8 cellular contexts compared by ENCODE assay signal in genomic region chr5:36744041-36744677, GRCh38.
DNase-seq lines count a peak whose midpoint lies in the region; ATAC-seq and TF ChIP-seq lines count a peak whose summit lies in the region.

No MANE protein-coding gene starts in this region.

- peak overlapping the region; percentile 47 for H3K4me3 ChIP-seq in HL-60 (replicated peaks; ENCODE audit: insufficient read depth, low read length)
- H3K4me3 ChIP-seq in liver (ENCODE audit: low read depth in 1 of 3, low read length in 3 of 3): peak overlapping the region; percentile 37 to 73 (median 61)
- H3K4me3 ChIP-seq in urinary bladder (ENCODE audit: low read depth, low read length): peak overlapping the region; percentile 46

- no peaks in the 10 kb centered on the region for H3K9me3 ChIP-seq in liver (ENCODE audit: control insufficient read depth in 4 of 4, low read length in 3 of 4)

- H3K36me3 ChIP-seq in liver (ENCODE audit: control insufficient read depth in 4 of 4, insufficient read depth in 3 of 4, low read depth in 1 of 4, low read length in 3 of 4) (no peaks in the 10 kb centered on the region), urinary bladder (ENCODE audit: insufficient read depth) (no peaks in the 10 kb centered on the region)

- H3K4me1 ChIP-seq in liver (ENCODE audit: control insufficient read depth in 4 of 4, insufficient read depth in 4 of 4, low read length in 3 of 4) (peaks cover 3 to 20% (median 13%) of the 10 kb centered on the region in 4 donors), urinary bladder (ENCODE audit: insufficient read depth) (no peaks in the 10 kb centered on the region)

- peaks cover 12% of the 10 kb centered on the region for H3K4me1 Mint-ChIP-seq in activated T-cell treated with anti-CD3 and anti-CD28 coated beads, Interleukin-2, amount 50 U/mL, for 4 hours (ENCODE audit: low read depth)
- peaks cover 14% of the 10 kb centered on the region for H3K4me1 Mint-ChIP-seq in activated naive CD8-positive, alpha-beta T cell treated with anti-CD3 and anti-CD28 coated beads, Interleukin-2, amount 10 ng/mL, durations not matched to agents 7 days and 5 days

- POLR2A ChIA-PET in activated naive CD8-positive, alpha-beta T cell treated with anti-CD3 and anti-CD28 coated beads, Interleukin-2, amount 10 ng/mL, durations not matched to agents 7 days and 5 days (lab: Charles Lee): interaction anchor here (1.5 kb wide), 1 partner anchor 133 kb away, joined by 3 read pairs; the partner anchor contains the start of gene NIPBL

- TF ChIP-seq CTCF in HL-60 (IDR thresholded peaks at IDR 0.05; ENCODE audit: insufficient read depth, low read length): no peak
- no peak for TF ChIP-seq CTCF in liver (IDR thresholded peaks at IDR 0.05; ENCODE audit: low read depth, low read length, missing input control)

- TF ChIP-seq RAD21 in liver (IDR thresholded peaks at IDR 0.05): no peak

- no peaks in the 10 kb centered on the region for H3K9me3 Mint-ChIP-seq in activated T-cell treated with anti-CD3 and anti-CD28 coated beads, Interleukin-2, amount 50 U/mL, for 4 hours
- peaks cover 1% of the 10 kb centered on the region for H3K9me3 Mint-ChIP-seq in activated naive CD8-positive, alpha-beta T cell treated with anti-CD3 and anti-CD28 coated beads, Interleukin-2, amount 10 ng/mL, durations not matched to agents 7 days and 5 days

- 11% methylated on average over 18 of the region's 18 CpGs for WGBS in liver
- WGBS in urinary bladder: 6% methylated on average over 18 of the region's 18 CpGs

- H3K9ac ChIP-seq in liver (ENCODE audit: low read depth in 1 of 2, low read length in 2 of 2): no peak overlapping the region

- H3K27me3 Mint-ChIP-seq in activated T-cell treated with anti-CD3 and anti-CD28 coated beads, Interleukin-2, amount 50 U/mL, for 4 hours (ENCODE audit: low read depth): peaks cover 41% of the 10 kb centered on the region
- peaks cover 42% of the 10 kb centered on the region for H3K27me3 Mint-ChIP-seq in activated naive CD8-positive, alpha-beta T cell treated with anti-CD3 and anti-CD28 coated beads, Interleukin-2, amount 10 ng/mL, durations not matched to agents 7 days and 5 days

- H3K36me3 Mint-ChIP-seq in activated T-cell treated with anti-CD3 and anti-CD28 coated beads, Interleukin-2, amount 50 U/mL, for 4 hours (ENCODE audit: insufficient read depth): no peaks in the 10 kb centered on the region
- H3K36me3 Mint-ChIP-seq in activated naive CD8-positive, alpha-beta T cell treated with anti-CD3 and anti-CD28 coated beads, Interleukin-2, amount 10 ng/mL, durations not matched to agents 7 days and 5 days: no peaks in the 10 kb centered on the region

- H3K4me3 Mint-ChIP-seq in activated T-cell treated with anti-CD3 and anti-CD28 coated beads, Interleukin-2, amount 50 U/mL, for 4 hours: peak overlapping the region; percentile 86
- peak overlapping the region; percentile 90 for H3K4me3 Mint-ChIP-seq in activated naive CD8-positive, alpha-beta T cell treated with anti-CD3 and anti-CD28 coated beads, Interleukin-2, amount 10 ng/mL, durations not matched to agents 7 days and 5 days

- H3K27ac ChIP-seq in HL-60 (replicated peaks): no peak overlapping the region
- peak overlapping the region in 1 of 2 donors; percentile 2 for H3K27ac ChIP-seq in liver (ENCODE audit: low read depth in 1 of 2, low read length in 2 of 2)
- no peak overlapping the region for H3K27ac ChIP-seq in urinary bladder (ENCODE audit: low read depth)

- no peak for DNase-seq in activated T-cell treated with anti-CD3 and anti-CD28 coated beads, Interleukin-2, amount 50 U/mL, for 4 hours
- no peak for DNase-seq in activated T-cell treated with anti-CD3 and anti-CD28 coated beads for 4 hours
- no peak for DNase-seq in HL-60 (ENCODE audit: low read depth in 1 of 2, low spot score in 1 of 2)
- no peak for DNase-seq in activated naive CD8-positive, alpha-beta T cell treated with anti-CD3 and anti-CD28 coated beads, Interleukin-2, amount 10 ng/mL, durations not matched to agents 7 days and 5 days
- no peak for DNase-seq in T1000 (lab: John Stamatoyannopoulos, UW)

- peak; percentile 7 to 13 for ATAC-seq in activated T-cell treated with anti-CD3 and anti-CD28 coated beads, Interleukin-2, amount 50 U/mL, for 4 hours
- no peak for ATAC-seq in activated naive CD8-positive, alpha-beta T cell treated with anti-CD3 and anti-CD28 coated beads, Interleukin-2, amount 10 ng/mL, durations not matched to agents 7 days and 5 days (ENCODE audit: low read depth)
- ATAC-seq in GM19035 (IDR thresholded peaks at IDR 0.05; ENCODE audit: unreplicated experiment): no peak

- H3K27ac Mint-ChIP-seq in activated naive CD8-positive, alpha-beta T cell treated with anti-CD3 and anti-CD28 coated beads, Interleukin-2, amount 10 ng/mL, durations not matched to agents 7 days and 5 days: no peak overlapping the region

- no peaks in the 10 kb centered on the region for H3K27me3 ChIP-seq in HL-60 (ENCODE audit: insufficient read depth, poor library complexity, severe bottlenecking)
- no peaks in the 10 kb centered on the region for H3K27me3 ChIP-seq in liver (ENCODE audit: control insufficient read depth in 4 of 4, insufficient read depth in 4 of 4, low read length in 3 of 4)

TF ChIP-seq in liver, 16 proteins besides CTCF, POLR2A, EP300 and RAD21:
- peak; percentile 43 for TF ChIP-seq MAX (IDR thresholded peaks at IDR 0.05)
- peak; percentile 35 to 73 for TF ChIP-seq HNF4A (conservative IDR thresholded peaks at IDR 0.05)
- peak; percentile 42 for TF ChIP-seq SP1 (IDR thresholded peaks at IDR 0.05)
- peak in 1 of 2 donors; percentile 54 for TF ChIP-seq JUND (IDR thresholded peaks at IDR 0.05)
- no peak for TF ChIP-seq FOXA2 (IDR thresholded peaks at IDR 0.05)
- TF ChIP-seq HNF4G (IDR thresholded peaks at IDR 0.05): peak; percentile 26
- no peak for TF ChIP-seq YY1 (IDR thresholded peaks at IDR 0.05)
- TF ChIP-seq NR2F2 (IDR thresholded peaks at IDR 0.05): no peak
- TF ChIP-seq ATF3 (IDR thresholded peaks at IDR 0.05): no peak

Comparison
In these comparisons a context has a peak if more than half of its experiments do, and no peak if none do; other contexts are left out.
1. ATAC-seq: peak in activated T-cell treated with anti-CD3 and anti-CD28 coated beads, Interleukin-2, amount 50 U/mL, for 4 hours (2 of 2); none in activated naive CD8-positive, alpha-beta T cell treated with anti-CD3 and anti-CD28 coated beads, Interleukin-2, amount 10 ng/mL, durations not matched to agents 7 days and 5 days (single experiment) and GM19035 (single experiment).
2. Peak in every context shown above with its lines, with median percentiles within 50 percentile points of each other: H3K4me3 ChIP-seq.